Comparison of ENCODE assay signal across 18 cellular contexts in the genomic region with DNA sequence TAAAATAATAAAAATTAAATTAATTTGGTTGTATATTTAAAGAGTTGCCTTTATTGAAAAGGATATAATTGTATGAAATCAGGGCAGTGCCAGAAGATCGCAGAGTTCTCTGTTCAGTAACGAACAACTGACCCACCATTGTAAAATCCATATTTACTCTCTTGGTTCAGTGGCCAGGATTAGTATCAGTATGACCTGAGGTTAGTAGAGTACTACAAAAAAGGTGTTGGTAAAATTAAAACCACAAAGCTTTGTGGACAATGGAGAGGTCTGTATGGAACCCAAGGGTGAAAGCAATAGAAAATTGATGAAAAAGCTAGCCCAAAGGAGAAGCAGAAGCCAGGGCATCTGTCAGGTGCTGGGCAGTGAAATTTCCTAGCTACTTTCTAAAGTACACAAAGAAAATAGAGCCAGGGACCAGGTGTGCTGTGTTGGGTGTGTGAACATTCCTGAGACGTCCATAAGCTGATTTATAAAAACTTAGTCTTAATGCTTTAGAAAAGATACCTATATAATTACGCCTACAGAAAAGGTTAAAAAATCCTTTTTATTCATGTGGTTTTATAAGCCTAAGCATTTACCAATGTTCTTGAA.
A peak's percentile ranks its signal among the peaks of the same experiment; 100 is the strongest.
DNase-seq lines count a peak whose midpoint lies in the region; ATAC-seq and TF ChIP-seq lines count a peak whose summit lies in the region.
"Had no signal": no experiment of that assay in that cellular context is flagged by ENCODE, and none has a peak within 500 bp of the region (broad histone marks: within the 10 kb centered on the region; RNA-seq: fewer than 3 reads in every experiment).

No MANE protein-coding gene starts in this region.

- ATAC-seq in heart left ventricle (no peak), left cardiac atrium (no peak)
- ATAC-seq in activated T-cell treated with anti-CD3 and anti-CD28 coated beads, Interleukin-2, amount 50 U/mL, for 4 hours: no peak
- ATAC-seq: activated T-cell treated with anti-CD3 and anti-CD28 coated beads, Interleukin-2, amount 50 U/mL, for 72 hours had no signal

- no peak for DNase-seq in heart left ventricle
- DNase-seq in left cardiac atrium: no peak
- no peak for DNase-seq in chondrocyte (ENCODE audit: low spot score)
- no peak for DNase-seq in uterus
- DNase-seq in GF-D8 (lab: John Stamatoyannopoulos, UW): no peak
- no peak for DNase-seq in activated T-cell treated with anti-CD3 and anti-CD28 coated beads, Interleukin-2, amount 50 U/mL, for 4 hours
- no peak for DNase-seq in NCI-H187 treated with DMSO at 0.1 percent for 48 hours (lab: John Stamatoyannopoulos, UW)
- DNase-seq: activated naive CD4-positive, alpha-beta T cell treated with anti-CD3 and anti-CD28 coated beads, Interleukin-2, amount 10 ng/mL, durations not matched to agents 7 days and 5 days; activated T-cell treated with anti-CD3 and anti-CD28 coated beads, Interleukin-2, amount 50 U/mL, for 72 hours; midbrain; NCI-H2107; NCI-H524 treated with DMSO at 0.1 percent for 48 hours; stimulated activated CD4-positive, alpha-beta T cell treated with anti-CD3 and anti-CD28 coated beads, Interleukin-4, amount 100 ng/mL, for 4 hours had no signal

- H3K36me3 Mint-ChIP-seq in chondrocyte (ENCODE audit: low read depth) (peaks cover 4% of the 10 kb centered on the region), nephron (ENCODE audit: low read depth) (peaks cover 15% of the 10 kb centered on the region)
- H3K36me3 Mint-ChIP-seq in activated T-cell treated with anti-CD3 and anti-CD28 coated beads, Interleukin-2, amount 50 U/mL, for 4 hours (ENCODE audit: insufficient read depth): peaks cover 5% of the 10 kb centered on the region

- TF ChIP-seq CTCF in heart left ventricle (IDR thresholded peaks at IDR 0.05) (no peak), chondrocyte (IDR thresholded peaks at IDR 0.05) (no peak), nephron (IDR thresholded peaks at IDR 0.05; ENCODE audit: unreplicated experiment in 3 of 3) (no peak), uterus (IDR thresholded peaks at IDR 0.05) (no peak)

- peaks cover 4 to 50% (median 29%) of the 10 kb centered on the region in 12 donors for H3K4me1 ChIP-seq in heart left ventricle
- peaks cover 0 to 8% of the 10 kb centered on the region in 2 donors for H3K4me1 ChIP-seq in uterus

- H3K4me3 ChIP-seq in heart left ventricle (no peak overlapping the region), uterus (no peak overlapping the region)
- H3K4me3 ChIP-seq: esophagus muscularis mucosa, SJCRH30 had no signal

- H3K4me1 Mint-ChIP-seq in chondrocyte (ENCODE audit: low read depth) (peaks cover 49% of the 10 kb centered on the region), nephron (peaks cover 27% of the 10 kb centered on the region)
- no peaks in the 10 kb centered on the region for H3K4me1 Mint-ChIP-seq in activated T-cell treated with anti-CD3 and anti-CD28 coated beads, Interleukin-2, amount 50 U/mL, for 4 hours (ENCODE audit: low read depth)

- H3K36me3 ChIP-seq in heart left ventricle (no peaks in the 10 kb centered on the region), uterus (no peaks in the 10 kb centered on the region)
- H3K36me3 ChIP-seq: esophagus muscularis mucosa, SJCRH30 had no signal

- intact Hi-C loops in heart left ventricle (cut with DNase I): no loop called here
- intact Hi-C loops in left cardiac atrium (cut with DNase I): no loop called here
- intact Hi-C loops in uterus (cut with DNase I; ENCODE audit: low total_unique reads): no loop called here

- H3K9me3 Mint-ChIP-seq in chondrocyte (ENCODE audit: low read depth) (peaks cover 6% of the 10 kb centered on the region), nephron (peaks cover 10% of the 10 kb centered on the region)
- H3K9me3 Mint-ChIP-seq in activated T-cell treated with anti-CD3 and anti-CD28 coated beads, Interleukin-2, amount 50 U/mL, for 4 hours: peaks cover 6% of the 10 kb centered on the region

- TF ChIP-seq POLR2A in heart left ventricle (IDR thresholded peaks at IDR 0.05): no peak
- TF ChIP-seq POLR2A in uterus (IDR thresholded peaks at IDR 0.05): no peak

- H3K27me3 Mint-ChIP-seq in chondrocyte (ENCODE audit: low read depth) (no peaks in the 10 kb centered on the region), nephron (ENCODE audit: low read depth) (no peaks in the 10 kb centered on the region)
- H3K27me3 Mint-ChIP-seq in activated T-cell treated with anti-CD3 and anti-CD28 coated beads, Interleukin-2, amount 50 U/mL, for 4 hours (ENCODE audit: low read depth): no peaks in the 10 kb centered on the region
- H3K27me3 Mint-ChIP-seq: activated naive CD4-positive, alpha-beta T cell treated with anti-CD3 and anti-CD28 coated beads, Interleukin-2, amount 10 ng/mL, durations not matched to agents 7 days and 5 days had no signal

- H3K27ac Mint-ChIP-seq in chondrocyte (ENCODE audit: unreplicated experiment) (peak overlapping the region; percentile 41), nephron (peak overlapping the region in 2 of 3 experiments; percentile 34 to 54)
- H3K27ac Mint-ChIP-seq: activated naive CD4-positive, alpha-beta T cell treated with anti-CD3 and anti-CD28 coated beads, Interleukin-2, amount 10 ng/mL, durations not matched to agents 7 days and 5 days; activated T-cell treated with anti-CD3 and anti-CD28 coated beads, Interleukin-2, amount 50 U/mL, for 72 hours; WTC11 had no signal

- no peaks in the 10 kb centered on the region for H3K27me3 ChIP-seq in heart left ventricle
- H3K27me3 ChIP-seq in uterus: no peaks in the 10 kb centered on the region
- H3K27me3 ChIP-seq: esophagus muscularis mucosa, SJCRH30 had no signal

- H3K27ac ChIP-seq in heart left ventricle (peak overlapping the region in 10 of 12 donors; percentile 8 to 68 (median 60)), uterus (no peak overlapping the region)
- H3K27ac ChIP-seq: C4-2B, esophagus muscularis mucosa, SJCRH30 had no signal

- 87 to 93% (median 90%) methylated on average over 4 of the region's 4 CpGs for WGBS in heart left ventricle, 4 donors

- H3K4me3 Mint-ChIP-seq in chondrocyte (ENCODE audit: unreplicated experiment): no peak overlapping the region
- H3K4me3 Mint-ChIP-seq in nephron: no peak overlapping the region
- no peak overlapping the region for H3K4me3 Mint-ChIP-seq in activated T-cell treated with anti-CD3 and anti-CD28 coated beads, Interleukin-2, amount 50 U/mL, for 4 hours
- H3K4me3 Mint-ChIP-seq: activated naive CD4-positive, alpha-beta T cell treated with anti-CD3 and anti-CD28 coated beads, Interleukin-2, amount 10 ng/mL, durations not matched to agents 7 days and 5 days; activated T-cell treated with anti-CD3 and anti-CD28 coated beads, Interleukin-2, amount 50 U/mL, for 72 hours; WTC11 had no signal

- peaks cover 0 to 7% (median 0%) of the 10 kb centered on the region in 12 donors for H3K9me3 ChIP-seq in heart left ventricle
- H3K9me3 ChIP-seq in uterus: no peaks in the 10 kb centered on the region

Comparison
In these comparisons a context has a peak if more than half of its experiments do, and no peak if none do; other contexts are left out.
1. H3K27ac ChIP-seq: peak in heart left ventricle (10 of 12); none in uterus (0 of 2).